ENCODE assay signal across 9 cellular contexts in genomic region chr7:5495581-5496375, GRCh38. TPM values are rescaled to one million over a fixed set of nuclear protein-coding genes. Genes with fewer than 3 reads are reported as not detected.
DNase-seq lines count a peak whose midpoint lies in the region; ATAC-seq and TF ChIP-seq lines count a peak whose summit lies in the region.
"Had no signal": no experiment of that assay in that cellular context is flagged by ENCODE, and none has a peak within 500 bp of the region (broad histone marks: within the 10 kb centered on the region; RNA-seq: fewer than 3 reads in every experiment).

No MANE protein-coding gene starts in this region.

- no peak overlapping the region for H3K18ac ChIP-seq in mesendoderm (ENCODE audit: low read length)

- TF ChIP-seq RAD21 in SK-N-SH (IDR thresholded peaks at IDR 0.05; ENCODE audit: low read length), result no peak

- no peak overlapping the region for H4K8ac ChIP-seq in mesendoderm (ENCODE audit: low read depth, low read length)

- no peak overlapping the region for H3K4me2 ChIP-seq in SK-N-SH
- no peak overlapping the region for H3K4me2 ChIP-seq in mesendoderm (ENCODE audit: low read length)

- no peaks in the 10 kb centered on the region for H3K27me3 Mint-ChIP-seq in central memory CD8-positive, alpha-beta T cell
- H3K27me3 Mint-ChIP-seq in stimulated activated naive CD8-positive, alpha-beta T cell treated with anti-CD3 and anti-CD28 coated beads, Interleukin-15, amount 100 ng/mL, for 72 hours, result no peaks in the 10 kb centered on the region

- no peak overlapping the region for H2AFZ ChIP-seq in SK-N-SH (ENCODE audit: low read depth)

- peak; percentile 8 for ATAC-seq in SK-N-SH treated with all-trans-retinoic acid at 6 μM for 48 hours
- ATAC-seq in central memory CD8-positive, alpha-beta T cell (replicated peaks; ENCODE audit: extremely low read depth, poor library complexity, severe bottlenecking), result no peak
- ATAC-seq in stimulated activated naive CD8-positive, alpha-beta T cell treated with anti-CD3 and anti-CD28 coated beads, Interleukin-15, amount 100 ng/mL, for 72 hours, result no peak

- H2BK5ac ChIP-seq in mesendoderm (ENCODE audit: low read length), result no peak overlapping the region

- in situ Hi-C loops in GM13976 (cut with MboI; ENCODE audit: low sequenced_read_pairs, unreplicated experiment), result loop anchor here (10.0 kb wide), 1 partner anchor 169 kb away; no protein-coding TSS in a partner anchor

- CTCF ChIA-PET in SK-N-SH (lab: Yijun Ruan, JAX), result interaction anchor here (0.8 to 7.1 kb wide), 40 partner anchors 8 to 255 kb away, joined by 3 to 110 read pairs (median 10); partner anchors contain the start of gene TNRC18

- H3K23ac ChIP-seq in mesendoderm (ENCODE audit: low read length), result no peak overlapping the region

- H3K27ac ChIP-seq in SK-N-SH (ENCODE audit: low read depth in 2 of 2, low read length in 1 of 2) (no peak overlapping the region), mesendoderm (ENCODE audit: low read depth, low read length) (no peak overlapping the region), uterus (no peak overlapping the region)

- no peaks in the 10 kb centered on the region for H3K9me3 Mint-ChIP-seq in central memory CD8-positive, alpha-beta T cell
- no peaks in the 10 kb centered on the region for H3K9me3 Mint-ChIP-seq in stimulated activated naive CD8-positive, alpha-beta T cell treated with anti-CD3 and anti-CD28 coated beads, Interleukin-15, amount 100 ng/mL, for 72 hours

- DNase-seq in SK-N-SH, result no peak
- no peak for DNase-seq in central memory CD8-positive, alpha-beta T cell (ENCODE audit: low spot score in 2 of 2)
- DNase-seq in mesendoderm, result no peak
- peak; percentile 49 to 61 for DNase-seq in uterus
- DNase-seq in GM13976 (ENCODE audit: low spot score), result no peak
- DNase-seq in DMS53 (lab: John Stamatoyannopoulos, UW), result no peak
- no peak for DNase-seq in stimulated activated naive CD8-positive, alpha-beta T cell treated with anti-CD3 and anti-CD28 coated beads, Interleukin-15, amount 100 ng/mL, for 72 hours
- DNase-seq: RPMI8226 had no signal

- H3K4me1 ChIP-seq in SK-N-SH (ENCODE audit: control insufficient read depth in 1 of 2, insufficient read depth in 2 of 2, low read depth in 1 of 2, low read length in 1 of 2) (peaks cover 5 to 30% of the 10 kb centered on the region in 2 experiments; a peak in 3 of 4 replicates), mesendoderm (ENCODE audit: control insufficient read depth, low read depth, low read length) (peaks cover 14% of the 10 kb centered on the region), uterus (peaks cover 0 to 12% of the 10 kb centered on the region in 2 donors)

- H3K9me2 ChIP-seq in SK-N-SH, result no peaks in the 10 kb centered on the region

- intact Hi-C loops in uterus (cut with DNase I; ENCODE audit: low total_unique reads), result loop anchor here (10.0 kb wide), 2 partner anchors 179 to 209 kb away; no protein-coding TSS in a partner anchor

- peak overlapping the region; percentile 38 for H3K27ac Mint-ChIP-seq in central memory CD8-positive, alpha-beta T cell (ENCODE audit: low read depth)
- H3K27ac Mint-ChIP-seq in stimulated activated naive CD8-positive, alpha-beta T cell treated with anti-CD3 and anti-CD28 coated beads, Interleukin-15, amount 100 ng/mL, for 72 hours, result no peak overlapping the region

- no peak for TF ChIP-seq POLR2A in uterus (IDR thresholded peaks at IDR 0.05)

- TF ChIP-seq CTCF in SK-N-SH (IDR thresholded peaks at IDR 0.05) (no peak), uterus (IDR thresholded peaks at IDR 0.05) (no peak), GM13976 (IDR thresholded peaks at IDR 0.05; ENCODE audit: borderline replicate concordance, control extremely low read depth, extremely low read depth, insufficient read depth, missing control alignments) (no peak)

- no peak for TF ChIP-seq EP300 in SK-N-SH (IDR thresholded peaks at IDR 0.05; ENCODE audit: borderline replicate concordance in 1 of 2, low read depth in 1 of 2, low read length in 1 of 2)

- no peaks in the 10 kb centered on the region for H3K9me3 ChIP-seq in SK-N-SH
- no peaks in the 10 kb centered on the region for H3K9me3 ChIP-seq in uterus

- peaks cover 9% of the 10 kb centered on the region for H3F3A ChIP-seq in SK-N-SH (replicated peaks; ENCODE audit: insufficient read depth)

- WGBS in SK-N-SH (ENCODE audit: low lambda C conversion rate), result 89% methylated on average over 34 of the region's 35 CpGs
- WGBS in mesendoderm (ENCODE audit: extremely low coverage, insufficient coverage, low lambda C conversion rate), result no CpG with 5 or more reads among the region's 35 CpGs

- no peak overlapping the region for H2AK5ac ChIP-seq in mesendoderm (ENCODE audit: low read length)

- H3K9ac ChIP-seq in SK-N-SH, result no peak overlapping the region
- no peak overlapping the region for H3K9ac ChIP-seq in mesendoderm (ENCODE audit: low read length)

- peak overlapping the region; percentile 78 for H3K56ac ChIP-seq in mesendoderm (ENCODE audit: low read length)

- peaks cover 19% of the 10 kb centered on the region for H3K36me3 Mint-ChIP-seq in central memory CD8-positive, alpha-beta T cell (ENCODE audit: insufficient read depth)

- H4K5ac ChIP-seq in mesendoderm (ENCODE audit: low read length), result no peak overlapping the region

- H2BK120ac ChIP-seq in mesendoderm (ENCODE audit: low read depth, low read length), result no peak overlapping the region

- H3K79me2 ChIP-seq in SK-N-SH (ENCODE audit: insufficient read depth) (peaks cover 68% of the 10 kb centered on the region; the same call in 1 of the 2 replicates), mesendoderm (ENCODE audit: control insufficient read depth, insufficient read depth, low read length) (peaks cover 3% of the 10 kb centered on the region)

- H3K27me3 ChIP-seq in SK-N-SH (ENCODE audit: insufficient read depth) (no peaks in the 10 kb centered on the region), mesendoderm (ENCODE audit: insufficient read depth, low read length, poor library complexity) (no peaks in the 10 kb centered on the region), uterus (no peaks in the 10 kb centered on the region)

- peaks cover 29% of the 10 kb centered on the region for H4K20me1 ChIP-seq in SK-N-SH (ENCODE audit: insufficient read depth)

- no peak overlapping the region for H2BK15ac ChIP-seq in mesendoderm (replicated peaks; ENCODE audit: low read depth)

- H3K4me1 Mint-ChIP-seq in central memory CD8-positive, alpha-beta T cell, result peaks cover 13% of the 10 kb centered on the region
- H3K4me1 Mint-ChIP-seq in stimulated activated naive CD8-positive, alpha-beta T cell treated with anti-CD3 and anti-CD28 coated beads, Interleukin-15, amount 100 ng/mL, for 72 hours, result peaks cover 62% of the 10 kb centered on the region

- H3K36me3 ChIP-seq in SK-N-SH (replicated peaks in 1 of 2; ENCODE audit: control insufficient read depth in 1 of 2, insufficient read depth in 2 of 2, low read length in 1 of 2), result peaks cover 9 to 25% of the 10 kb centered on the region in 2 experiments
- peaks cover 5% of the 10 kb centered on the region for H3K36me3 ChIP-seq in mesendoderm (ENCODE audit: control insufficient read depth, insufficient read depth, low read length)
- H3K36me3 ChIP-seq in uterus, result no peaks in the 10 kb centered on the region

- peaks cover 3% of the 10 kb centered on the region for H3K79me1 ChIP-seq in mesendoderm (ENCODE audit: low read length)

- H3K4ac ChIP-seq in mesendoderm (ENCODE audit: low read depth, low read length), result no peak overlapping the region

- POLR2A ChIA-PET in SK-N-SH (lab: Yijun Ruan, JAX), result interaction anchor here (1.6 kb wide), 1 partner anchor 63 kb away, joined by 4 read pairs; no protein-coding TSS in a partner anchor

- H3K4me3 ChIP-seq in SK-N-SH (ENCODE audit: low read depth in 2 of 2, low read length in 1 of 2) (no peak overlapping the region), mesendoderm (ENCODE audit: low read length) (no peak overlapping the region), uterus (no peak overlapping the region)

- peak overlapping the region; percentile 23 for H3K4me3 Mint-ChIP-seq in central memory CD8-positive, alpha-beta T cell
- H3K4me3 Mint-ChIP-seq in stimulated activated naive CD8-positive, alpha-beta T cell treated with anti-CD3 and anti-CD28 coated beads, Interleukin-15, amount 100 ng/mL, for 72 hours, result no peak overlapping the region

TF ChIP-seq in SK-N-SH treated with all-trans-retinoic acid at 6 μM for 48 hours, 23 proteins besides CTCF, POLR2A, EP300 and RAD21 (continues in another document):
- no peak for TF ChIP-seq ZNF8 (CRISPR knock-in tag; IDR thresholded peaks at IDR 0.05)

TF ChIP-seq in SK-N-SH, 30 proteins besides CTCF, POLR2A, EP300 and RAD21 (continues in another document):
- no peak for TF ChIP-seq PBX3 (IDR thresholded peaks at IDR 0.05)
- no peak for TF ChIP-seq RFX5 (IDR thresholded peaks at IDR 0.05; ENCODE audit: low read length)
- TF ChIP-seq IRF3 (IDR thresholded peaks at IDR 0.05; ENCODE audit: low read depth, low read length), result no peak
- TF ChIP-seq RXRA (IDR thresholded peaks at IDR 0.05; ENCODE audit: borderline replicate concordance, low read depth), result no peak

RNA-seq across cellular contexts. Expression of gene FBXL18, which starts 17.8 kb away (rescaled TPM):
- 5.7 and 6.0 TPM in 2 replicates for polyA plus RNA-seq in SK-N-SH (2012; rRNA removed)
- 2.1 and 3.7 TPM in 2 replicates for polyA plus RNA-seq in SK-N-SH (2012; cell fraction: cytosol; rRNA removed)
- 10.9 and 11.2 TPM in 2 replicates for polyA plus RNA-seq in SK-N-SH (2012; cell fraction: nucleus; rRNA removed)
- 7.9 TPM for polyA plus RNA-seq in mesendoderm (2013, experiment 1 of 2)
- 7.9 TPM for polyA plus RNA-seq in mesendoderm (2013, experiment 2 of 2)
- 10 to 100 TPM in 1 of 4 donors, 1 to 10 TPM in 3; 2.8 to 15.0 (median 4.6) TPM for total RNA-seq in uterus

RNA-seq across cellular contexts. Expression of gene ACTB, which starts 34.6 kb away (rescaled TPM):
- 2,583 and 4,707 TPM in 2 replicates for polyA plus RNA-seq in SK-N-SH (2012; rRNA removed)
- 3,036 and 4,390 TPM in 2 replicates for polyA plus RNA-seq in SK-N-SH (2012; cell fraction: cytosol; rRNA removed)
- 4,302 and 8,336 TPM in 2 replicates for polyA plus RNA-seq in SK-N-SH (2012; cell fraction: nucleus; rRNA removed)
- 13,565 TPM for polyA plus RNA-seq in mesendoderm (2013, experiment 1 of 2)
- polyA plus RNA-seq in mesendoderm (2013, experiment 2 of 2), result 13,705 TPM
- 1,000 to 10,000 TPM; 2,117 to 6,387 (median 2,745) TPM for total RNA-seq in uterus

Comparison
In these comparisons a context has a peak if more than half of its experiments do, and no peak if none do; other contexts are left out.
1. DNase-seq: peak in uterus (2 of 2); none in SK-N-SH (single experiment), central memory CD8-positive, alpha-beta T cell (0 of 2), mesendoderm (single experiment), GM13976 (single experiment), DMS53 (single experiment) and stimulated activated naive CD8-positive, alpha-beta T cell treated with anti-CD3 and anti-CD28 coated beads, Interleukin-15, amount 100 ng/mL, for 72 hours (0 of 2).